7 cellular contexts compared by ENCODE assay signal in genomic region chr1:203290261-203291089, GRCh38. TPM values are rescaled to one million over a fixed set of nuclear protein-coding genes. Genes with fewer than 3 reads are reported as not detected.
A peak's percentile ranks its signal among the peaks of the same experiment; 100 is the strongest.
DNase-seq lines count a peak whose midpoint lies in the region; ATAC-seq and TF ChIP-seq lines count a peak whose summit lies in the region.

No MANE protein-coding gene starts in this region.

- intact Hi-C loops in mucosa of descending colon (cut with DNase I, micrococcal nuclease), result no loop called here

- H3K4me3 ChIP-seq in epithelial cell of esophagus (ENCODE audit: low read length) (no peak overlapping the region), mucosa of descending colon (no peak overlapping the region)

- H3K4me1 ChIP-seq in mucosa of descending colon (ENCODE audit: low read depth), result peaks cover 59% of the 10 kb centered on the region

- DNase-seq in NCI-H526 (lab: John Stamatoyannopoulos, UW) (peak; percentile 62 to 90), activated T-cell treated with anti-CD3 and anti-CD28 coated beads for 4 hours (peak; percentile 97), epithelial cell of esophagus (ENCODE audit: low read depth) (peak; percentile 87), mucosa of descending colon (peak; percentile 99)
- peak; percentile 96 to 97 for DNase-seq in stimulated activated CD8-positive, alpha-beta memory T cell treated with anti-CD3 and anti-CD28 coated beads, Interleukin-2, amount 100 ng/mL, for 1 hour (ENCODE audit: low read depth in 2 of 2)

- H3K36me3 ChIP-seq in mucosa of descending colon (ENCODE audit: low read depth), result no peaks in the 10 kb centered on the region

- TF ChIP-seq CTCF in epithelial cell of esophagus (IDR thresholded peaks at IDR 0.05; ENCODE audit: insufficient read depth, low read depth, low read length, missing control alignments), result no peak
- TF ChIP-seq CTCF in mucosa of descending colon (IDR thresholded peaks at IDR 0.05), result no peak

- ATAC-seq in GM18909 (IDR thresholded peaks at IDR 0.05; ENCODE audit: poor library complexity, unreplicated experiment) (peak; percentile 49), HG03175 (IDR thresholded peaks at IDR 0.05; ENCODE audit: unreplicated experiment) (peak; percentile 50), mucosa of descending colon (peak; percentile 77)

- H3K9me3 ChIP-seq in mucosa of descending colon, result no peaks in the 10 kb centered on the region

RNA-seq across cellular contexts. Expression of gene BTG2, which starts 14.8 kb away (rescaled TPM):
- total RNA-seq in mucosa of descending colon, result 100 to 1,000 TPM in 1 of 3 donors, 10 to 100 TPM in 2; 65.7 to 406 (median 69.1) TPM
